25 cellular contexts compared by ENCODE assay signal in genomic region chr17:39995438-39995837, GRCh38. TPM values are rescaled to one million over a fixed set of nuclear protein-coding genes. Genes with fewer than 3 reads are reported as not detected.
"Had no signal": no experiment of that assay in that cellular context is flagged by ENCODE, and none has a peak within 500 bp of the region (broad histone marks: within the 10 kb centered on the region; RNA-seq: fewer than 3 reads in every experiment).

No MANE protein-coding gene starts in this region.

- H3K9me3 Mint-ChIP-seq: activated CD4-positive, alpha-beta memory T cell treated with anti-CD3 and anti-CD28 coated beads, Interleukin-2, amount 10 ng/mL, durations not matched to agents 7 days and 5 days; activated naive CD4-positive, alpha-beta T cell treated with anti-CD3 and anti-CD28 coated beads, Interleukin-2, amount 10 ng/mL, durations not matched to agents 7 days and 5 days; activated T-cell treated with anti-CD3 and anti-CD28 coated beads, Interleukin-2, amount 50 U/mL, for 4 hours; effector memory CD8-positive, alpha-beta T cell; naive thymus-derived CD8-positive, alpha-beta T cell; stimulated activated effector memory CD8-positive, alpha-beta T cell treated with anti-CD3 and anti-CD28 coated beads, Interleukin-12 subunit alpha, Interleukin-12 subunit beta, amount 100 ng/mL, for 72 hours; T-cell; WTC11 had no signal

- H3K27me3 ChIP-seq: neutrophil, pancreas, right lobe of liver, testis had no signal

- ATAC-seq: activated T-cell treated with anti-CD3 and anti-CD28 coated beads, Interleukin-2, amount 50 U/mL, for 4 hours; effector memory CD8-positive, alpha-beta T cell; left lobe of liver; naive thymus-derived CD8-positive, alpha-beta T cell; SK-N-SH treated with all-trans-retinoic acid at 6 μM for 48 hours; stimulated activated effector memory CD8-positive, alpha-beta T cell treated with anti-CD3 and anti-CD28 coated beads, Interleukin-12 subunit alpha, Interleukin-12 subunit beta, amount 100 ng/mL, for 72 hours; T-cell; WTC11 had no signal

- H3K4me3 Mint-ChIP-seq: activated CD4-positive, alpha-beta memory T cell treated with anti-CD3 and anti-CD28 coated beads, Interleukin-2, amount 10 ng/mL, durations not matched to agents 7 days and 5 days; activated naive CD4-positive, alpha-beta T cell treated with anti-CD3 and anti-CD28 coated beads, Interleukin-2, amount 10 ng/mL, durations not matched to agents 7 days and 5 days; activated T-cell treated with anti-CD3 and anti-CD28 coated beads, Interleukin-2, amount 50 U/mL, for 4 hours; effector memory CD8-positive, alpha-beta T cell; naive thymus-derived CD8-positive, alpha-beta T cell; stimulated activated effector memory CD8-positive, alpha-beta T cell treated with anti-CD3 and anti-CD28 coated beads, Interleukin-12 subunit alpha, Interleukin-12 subunit beta, amount 100 ng/mL, for 72 hours; T-cell; WTC11 had no signal

- H3K9me3 ChIP-seq: neutrophil, pancreas, right lobe of liver, testis had no signal

- H3K4me3 ChIP-seq: pancreas, right lobe of liver, testis had no signal

- H3K27ac ChIP-seq: epithelial cell of prostate, neutrophil, pancreas, right lobe of liver, testis had no signal

- H3K4me1 ChIP-seq: pancreas, testis had no signal

- H3K27me3 Mint-ChIP-seq: activated CD4-positive, alpha-beta memory T cell treated with anti-CD3 and anti-CD28 coated beads, Interleukin-2, amount 10 ng/mL, durations not matched to agents 7 days and 5 days; activated naive CD4-positive, alpha-beta T cell treated with anti-CD3 and anti-CD28 coated beads, Interleukin-2, amount 10 ng/mL, durations not matched to agents 7 days and 5 days; effector memory CD8-positive, alpha-beta T cell; naive thymus-derived CD8-positive, alpha-beta T cell; T-cell had no signal

- H3K4me1 Mint-ChIP-seq: activated CD4-positive, alpha-beta memory T cell treated with anti-CD3 and anti-CD28 coated beads, Interleukin-2, amount 10 ng/mL, durations not matched to agents 7 days and 5 days; activated naive CD4-positive, alpha-beta T cell treated with anti-CD3 and anti-CD28 coated beads, Interleukin-2, amount 10 ng/mL, durations not matched to agents 7 days and 5 days; WTC11 had no signal

- FAIRE-seq: astrocyte, frontal cortex, keratinocyte, pancreas had no signal

- DNase-seq: activated CD4-positive, alpha-beta memory T cell treated with anti-CD3 and anti-CD28 coated beads, Interleukin-2, amount 10 ng/mL, durations not matched to agents 7 days and 5 days; activated CD4-positive, alpha-beta T cell treated with anti-CD3 and anti-CD28 coated beads for 4 hours; activated effector memory CD4-positive, alpha-beta T cell treated with Interleukin-2 at 50 U/mL for 16 hours; activated naive CD4-positive, alpha-beta T cell treated with anti-CD3 and anti-CD28 coated beads, Interleukin-2, amount 10 ng/mL, durations not matched to agents 7 days and 5 days; activated T-cell treated with anti-CD3 and anti-CD28 coated beads, Interleukin-2, amount 50 U/mL, for 4 hours; dermis blood vessel endothelial cell; effector memory CD8-positive, alpha-beta T cell; mammary epithelial cell; naive thymus-derived CD8-positive, alpha-beta T cell; pancreas; stimulated activated CD4-positive, alpha-beta T cell treated with anti-CD3 and anti-CD28 coated beads, Interleukin-4, amount 100 ng/mL, for 24 hours; T-cell; testis had no signal

- H3K27ac Mint-ChIP-seq: activated CD4-positive, alpha-beta memory T cell treated with anti-CD3 and anti-CD28 coated beads, Interleukin-2, amount 10 ng/mL, durations not matched to agents 7 days and 5 days; activated naive CD4-positive, alpha-beta T cell treated with anti-CD3 and anti-CD28 coated beads, Interleukin-2, amount 10 ng/mL, durations not matched to agents 7 days and 5 days; T-cell had no signal

RNA-seq across cellular contexts. Expression of gene CSF3, which starts 19.8 kb away (rescaled TPM):
- total RNA-seq: activated CD4-positive, alpha-beta memory T cell treated with anti-CD3 and anti-CD28 coated beads, Interleukin-2, amount 10 ng/mL, durations not matched to agents 7 days and 5 days; activated T-cell treated with anti-CD3 and anti-CD28 coated beads, Interleukin-2, amount 50 U/mL, for 4 hours; astrocyte; chondrocyte; frontal cortex; left lobe of liver; mononuclear cell; naive thymus-derived CD8-positive, alpha-beta T cell; T-cell; WTC11 had no signal
- polyA plus RNA-seq: naive thymus-derived CD8-positive, alpha-beta T cell had no signal

RNA-seq across cellular contexts. Expression of gene GSDMA, which starts 32.6 kb away (rescaled TPM):
- total RNA-seq: astrocyte; chondrocyte; dermis blood vessel endothelial cell; left lobe of liver; naive thymus-derived CD8-positive, alpha-beta T cell; WTC11 had no signal
- polyA plus RNA-seq: pancreas had no signal
